9 cellular contexts compared by ENCODE assay signal in the genomic region with DNA sequence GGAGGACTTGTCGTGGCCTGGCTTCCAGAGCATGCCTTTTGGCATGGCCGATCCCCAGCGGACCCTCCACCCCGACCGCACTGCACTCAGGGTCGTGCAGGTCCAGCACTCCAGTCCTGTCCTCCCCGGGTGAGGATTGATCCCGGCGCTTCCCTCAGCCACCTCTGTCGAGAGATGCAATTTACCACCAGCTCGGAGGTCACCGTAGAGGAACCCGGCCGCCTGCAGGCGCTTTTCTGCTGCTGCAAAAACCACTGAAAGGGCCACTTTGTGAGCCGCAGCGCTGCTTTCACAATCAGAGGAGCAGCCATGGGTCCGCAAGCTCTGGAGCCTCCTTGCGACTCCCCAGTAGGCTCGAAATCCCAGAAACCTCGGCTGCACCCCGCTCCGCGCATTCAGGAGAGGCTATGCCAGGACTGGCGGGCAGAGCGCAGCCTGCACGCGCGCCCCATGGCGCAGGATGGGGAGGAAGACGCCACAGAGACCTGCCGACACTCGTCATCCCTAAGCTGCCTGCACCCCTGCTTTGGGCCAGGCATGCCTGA.
DNase-seq lines count a peak whose midpoint lies in the region; ATAC-seq and TF ChIP-seq lines count a peak whose summit lies in the region.
"Had no signal": no experiment of that assay in that cellular context is flagged by ENCODE, and none has a peak within 500 bp of the region (broad histone marks: within the 10 kb centered on the region; RNA-seq: fewer than 3 reads in every experiment).

No MANE protein-coding gene starts in this region.

- H3K9me3 Mint-ChIP-seq in IgD-negative memory B cell = no peaks in the 10 kb centered on the region

- H3K9me3 ChIP-seq in esophagus squamous epithelium = no peaks in the 10 kb centered on the region

- no peak for TF ChIP-seq CTCF in esophagus squamous epithelium (IDR thresholded peaks at IDR 0.05)

- peaks cover 0 to 65% (median 0%) of the 10 kb centered on the region in 4 donors for H3K27me3 ChIP-seq in esophagus squamous epithelium

- peak overlapping the region in 3 of 4 donors; percentile 49 to 85 (median 83) for H3K4me3 Mint-ChIP-seq in IgD-negative memory B cell
- H3K4me3 Mint-ChIP-seq: brain had no signal

- peaks cover 6 to 10% (median 7%) of the 10 kb centered on the region in 3 donors for H3K4me1 Mint-ChIP-seq in IgD-negative memory B cell
- H3K4me1 Mint-ChIP-seq: brain had no signal

- no peak for ATAC-seq in GM19395 (IDR thresholded peaks at IDR 0.05; ENCODE audit: unreplicated experiment)

- H3K27ac ChIP-seq in esophagus squamous epithelium = no peak overlapping the region

- no peaks in the 10 kb centered on the region for H3K36me3 Mint-ChIP-seq in IgD-negative memory B cell
- H3K36me3 Mint-ChIP-seq: brain had no signal

- no peak for TF ChIP-seq POLR2A in esophagus squamous epithelium (IDR thresholded peaks at IDR 0.05)

- no peaks in the 10 kb centered on the region for H3K36me3 ChIP-seq in esophagus squamous epithelium

- no peak overlapping the region for H3K27ac Mint-ChIP-seq in IgD-negative memory B cell
- H3K27ac Mint-ChIP-seq: brain had no signal

- 49% methylated on average over 6 of the region's 33 CpGs; no CpG with 5 or more reads in 1 of the 2 donors for WGBS in esophagus squamous epithelium, 2 donors

- H3K4me3 ChIP-seq in esophagus squamous epithelium = peak overlapping the region in 3 of 4 donors; percentile 7 to 47 (median 15)

- intact Hi-C loops in esophagus squamous epithelium (cut with DNase I) (no loop called here), posterior cingulate gyrus (cut with DNase I) (loop anchor here (2.0 kb wide), 1 partner anchor 49 kb away; no protein-coding TSS in a partner anchor)

- DNase-seq in ELR (ENCODE audit: low read depth) (peak; percentile 0), esophagus squamous epithelium (lab: John Stamatoyannopoulos, UW) (no peak), posterior cingulate gyrus (peak in 8 of 10 donors; percentile 13 to 87 (median 35)), NCI-H345 (lab: John Stamatoyannopoulos, UW) (no peak), NCI-H146 treated with DMSO at 0.1 percent for 48 hours (lab: John Stamatoyannopoulos, UW; ENCODE audit: unreplicated experiment) (no peak)
- DNase-seq: NCI-H2081 treated with DMSO at 0.1 percent for 48 hours had no signal

- peaks cover 20% of the 10 kb centered on the region for H3K27me3 Mint-ChIP-seq in IgD-negative memory B cell

- peaks cover 0 to 11% (median 7%) of the 10 kb centered on the region in 3 donors for H3K4me1 ChIP-seq in esophagus squamous epithelium

Comparison
In these comparisons a context has a peak if more than half of its experiments do, and no peak if none do; other contexts are left out.
1. DNase-seq: peak in ELR (single experiment) and posterior cingulate gyrus (8 of 10); none in esophagus squamous epithelium (single experiment), NCI-H345 (single experiment) and NCI-H146 treated with DMSO at 0.1 percent for 48 hours (single experiment).